ENCODE assay signal across 13 cellular contexts in the genomic region with DNA sequence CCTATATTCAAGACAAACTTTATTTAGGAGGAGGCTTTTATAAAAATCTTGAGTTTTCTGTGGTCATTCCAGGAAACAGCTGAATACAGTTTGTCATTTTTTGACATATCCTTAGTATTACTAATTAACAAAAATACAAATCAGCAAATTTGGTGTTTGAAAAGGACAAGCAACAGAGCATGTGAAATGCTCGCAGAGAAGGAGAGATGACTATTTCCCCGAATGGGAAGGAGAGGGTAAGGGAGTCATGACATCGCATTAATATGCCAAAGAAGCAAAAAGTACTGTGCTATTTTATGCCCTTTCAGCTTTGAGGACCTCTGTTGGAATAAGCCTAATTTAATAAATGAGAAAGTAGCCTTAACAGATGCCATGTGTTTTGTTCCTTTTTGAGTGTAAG. TPM values are rescaled to one million over a fixed set of nuclear protein-coding genes. Genes with fewer than 3 reads are reported as not detected.
DNase-seq lines count a peak whose midpoint lies in the region; ATAC-seq and TF ChIP-seq lines count a peak whose summit lies in the region.
"Had no signal": no experiment of that assay in that cellular context is flagged by ENCODE, and none has a peak within 500 bp of the region (broad histone marks: within the 10 kb centered on the region; RNA-seq: fewer than 3 reads in every experiment).

No MANE protein-coding gene starts in this region.

- no peaks in the 10 kb centered on the region for H3K9me2 ChIP-seq in Karpas-422 (replicated peaks; ENCODE audit: insufficient read depth, low read length)

- TF ChIP-seq CTCF in Calu3 (IDR thresholded peaks at IDR 0.05; ENCODE audit: unreplicated experiment) (no peak), thyroid gland (IDR thresholded peaks at IDR 0.05) (no peak)

- intact Hi-C loops in Calu3 (cut with micrococcal nuclease; ENCODE audit: unreplicated experiment) (loop anchor here (5.0 to 10.0 kb wide), 2 partner anchors 497 to 764 kb away; no protein-coding TSS in a partner anchor), thyroid gland (cut with DNase I) (loop anchor here (10.0 kb wide), 1 partner anchor 494 kb away; no protein-coding TSS in a partner anchor)

- peaks cover 59% of the 10 kb centered on the region for H3K79me2 ChIP-seq in Karpas-422 (ENCODE audit: low read length)

- peaks cover 50% of the 10 kb centered on the region for H3K36me3 ChIP-seq in Karpas-422 (ENCODE audit: insufficient read depth, low read length)
- no peaks in the 10 kb centered on the region for H3K36me3 ChIP-seq in thyroid gland

- H3K36me3 Mint-ChIP-seq in Calu3 (ENCODE audit: insufficient read depth, unreplicated experiment), result peaks cover 58% of the 10 kb centered on the region
- H3K36me3 Mint-ChIP-seq in activated naive CD8-positive, alpha-beta T cell treated with anti-CD3 and anti-CD28 coated beads, Interleukin-2, amount 50 U/mL, for 24 hours (ENCODE audit: low read depth), result peaks cover 58% of the 10 kb centered on the region
- H3K36me3 Mint-ChIP-seq in natural killer cell treated with Interleukin-12 subunit alpha and Interleukin-12 subunit beta and Interleukin-15 and Interleukin-18, amount 100 ng/mL, for 72 hours, result peaks cover 27% of the 10 kb centered on the region

- CTCF ChIA-PET in Calu3 (lab: Charles Lee), result no interaction called here

- H3K9ac ChIP-seq in Karpas-422 (ENCODE audit: low read length), result no peak overlapping the region

- H3K27me3 Mint-ChIP-seq in Calu3 (ENCODE audit: unreplicated experiment), result no peaks in the 10 kb centered on the region
- H3K27me3 Mint-ChIP-seq in activated naive CD8-positive, alpha-beta T cell treated with anti-CD3 and anti-CD28 coated beads, Interleukin-2, amount 50 U/mL, for 24 hours, result no peaks in the 10 kb centered on the region
- H3K27me3 Mint-ChIP-seq in natural killer cell treated with Interleukin-12 subunit alpha and Interleukin-12 subunit beta and Interleukin-15 and Interleukin-18, amount 100 ng/mL, for 72 hours, result no peaks in the 10 kb centered on the region
- H3K27me3 Mint-ChIP-seq: stimulated activated naive B cell treated with anti-CD40 and anti-IgM and Interleukin-4, amounts not matched to agents 10 μg/mL and 1 μg/mL and 100 μg/mL, for 72 hours had no signal

- H3K27me3 ChIP-seq in Karpas-422 (ENCODE audit: low read length) (no peaks in the 10 kb centered on the region), thyroid gland (no peaks in the 10 kb centered on the region)

- peak overlapping the region; percentile 95 for H3K27ac Mint-ChIP-seq in Calu3 (ENCODE audit: unreplicated experiment)
- H3K27ac Mint-ChIP-seq in activated naive CD8-positive, alpha-beta T cell treated with anti-CD3 and anti-CD28 coated beads, Interleukin-2, amount 50 U/mL, for 24 hours, result peak overlapping the region; percentile 52
- peak overlapping the region; percentile 35 to 53 for H3K27ac Mint-ChIP-seq in natural killer cell treated with Interleukin-12 subunit alpha and Interleukin-12 subunit beta and Interleukin-15 and Interleukin-18, amount 100 ng/mL, for 72 hours

- H3K4me1 Mint-ChIP-seq in Calu3 (ENCODE audit: low read depth, unreplicated experiment), result peaks cover 26% of the 10 kb centered on the region
- peaks cover 46% of the 10 kb centered on the region for H3K4me1 Mint-ChIP-seq in activated naive CD8-positive, alpha-beta T cell treated with anti-CD3 and anti-CD28 coated beads, Interleukin-2, amount 50 U/mL, for 24 hours
- peaks cover 23 to 35% of the 10 kb centered on the region in 2 donors for H3K4me1 Mint-ChIP-seq in natural killer cell treated with Interleukin-12 subunit alpha and Interleukin-12 subunit beta and Interleukin-15 and Interleukin-18, amount 100 ng/mL, for 72 hours (ENCODE audit: low read depth in 2 of 2)

- no peak for TF ChIP-seq POLR2A in thyroid gland (IDR thresholded peaks at IDR 0.05)

- no peaks in the 10 kb centered on the region for H4K20me1 ChIP-seq in Karpas-422 (ENCODE audit: insufficient read depth, low read depth, low read length)

- no TSS peak for BruUV-seq in Calu3 (replicated peaks; lab: Mats Ljungman, UMichigan)

- H3K9me3 ChIP-seq in Karpas-422 (ENCODE audit: low read length) (no peaks in the 10 kb centered on the region), thyroid gland (no peaks in the 10 kb centered on the region)

- H3K4me1 ChIP-seq in Karpas-422 (ENCODE audit: low read length) (peaks cover 21% of the 10 kb centered on the region), thyroid gland (peaks cover 5 to 13% of the 10 kb centered on the region in 2 donors)

- DNase-seq in Calu3, result no peak
- DNase-seq in Karpas-422, result no peak
- DNase-seq in activated naive CD8-positive, alpha-beta T cell treated with anti-CD3 and anti-CD28 coated beads, Interleukin-2, amount 50 U/mL, for 24 hours, result no peak
- DNase-seq in natural killer cell treated with Interleukin-12 subunit alpha and Interleukin-12 subunit beta and Interleukin-15 and Interleukin-18, amount 100 ng/mL, for 72 hours (ENCODE audit: low spot score), result no peak
- no peak for DNase-seq in thyroid gland
- no peak for DNase-seq in NCI-H128 (lab: John Stamatoyannopoulos, UW; ENCODE audit: unreplicated experiment)
- no peak for DNase-seq in putamen (ENCODE audit: low spot score)
- DNase-seq: activated effector memory CD4-positive, alpha-beta T cell treated with Interleukin-2 at 50 U/mL for 16 hours; DMS79 treated with DMSO at 0.1 percent for 48 hours; NCI-H446 treated with DMSO at 0.1 percent for 48 hours; stimulated activated CD4-positive, alpha-beta T cell treated with anti-CD3 and anti-CD28 coated beads, Interleukin-15, amount 100 ng/mL, for 24 hours; stimulated activated naive B cell treated with anti-CD40 and anti-IgM and Interleukin-4, amounts not matched to agents 10 μg/mL and 1 μg/mL and 100 μg/mL, for 72 hours had no signal

- peak overlapping the region; percentile 90 for H3K4me3 Mint-ChIP-seq in Calu3 (ENCODE audit: low read depth, unreplicated experiment)
- peak overlapping the region; percentile 99 for H3K4me3 Mint-ChIP-seq in activated naive CD8-positive, alpha-beta T cell treated with anti-CD3 and anti-CD28 coated beads, Interleukin-2, amount 50 U/mL, for 24 hours
- peak overlapping the region; percentile 70 for H3K4me3 Mint-ChIP-seq in natural killer cell treated with Interleukin-12 subunit alpha and Interleukin-12 subunit beta and Interleukin-15 and Interleukin-18, amount 100 ng/mL, for 72 hours

- no peak overlapping the region for H3K27ac ChIP-seq in Karpas-422 (ENCODE audit: low read length)
- H3K27ac ChIP-seq in thyroid gland, result no peak overlapping the region

- peak overlapping the region; percentile 81 for H3K4me3 ChIP-seq in Karpas-422 (ENCODE audit: low read length)
- H3K4me3 ChIP-seq in thyroid gland (replicated peaks in 1 of 3), result no peak overlapping the region

- no peak overlapping the region for H2AFZ ChIP-seq in Karpas-422 (ENCODE audit: low read length)

- no peaks in the 10 kb centered on the region for H3K9me3 Mint-ChIP-seq in Calu3 (ENCODE audit: low read depth, unreplicated experiment)
- H3K9me3 Mint-ChIP-seq in activated naive CD8-positive, alpha-beta T cell treated with anti-CD3 and anti-CD28 coated beads, Interleukin-2, amount 50 U/mL, for 24 hours, result peaks cover 2% of the 10 kb centered on the region
- H3K9me3 Mint-ChIP-seq in natural killer cell treated with Interleukin-12 subunit alpha and Interleukin-12 subunit beta and Interleukin-15 and Interleukin-18, amount 100 ng/mL, for 72 hours, result no peaks in the 10 kb centered on the region
- H3K9me3 Mint-ChIP-seq: stimulated activated naive B cell treated with anti-CD40 and anti-IgM and Interleukin-4, amounts not matched to agents 10 μg/mL and 1 μg/mL and 100 μg/mL, for 72 hours had no signal

- H3K4me2 ChIP-seq in Karpas-422 (ENCODE audit: low read depth, low read length, poor library complexity, severe bottlenecking), result peak overlapping the region; percentile 72

- 92 to 96% methylated on average over 3 of the region's 3 CpGs for WGBS in thyroid gland, 2 donors

- ATAC-seq in activated naive CD8-positive, alpha-beta T cell treated with anti-CD3 and anti-CD28 coated beads, Interleukin-2, amount 50 U/mL, for 24 hours, result no peak
- no peak for ATAC-seq in natural killer cell treated with Interleukin-12 subunit alpha and Interleukin-12 subunit beta and Interleukin-15 and Interleukin-18, amount 100 ng/mL, for 72 hours
- ATAC-seq in HG02763 (IDR thresholded peaks at IDR 0.05; ENCODE audit: unreplicated experiment), result no peak
- ATAC-seq: stimulated activated naive B cell treated with anti-CD40 and anti-IgM and Interleukin-4, amounts not matched to agents 10 μg/mL and 1 μg/mL and 100 μg/mL, for 72 hours had no signal

RNA-seq across cellular contexts. Expression of a gene that starts 1.8 kb away (rescaled TPM):
- 89.6 and 100 TPM in 2 replicates for total RNA-seq in Calu3 (2022)
- total RNA-seq in Karpas-422 (2014; rRNA removed; shearing (Covaris generic); ENCODE audit: low replicate concordance), result 39.6 and 65.1 TPM in 2 replicates
- total RNA-seq in natural killer cell treated with Interleukin-12 subunit alpha and Interleukin-12 subunit beta and Interleukin-15 and Interleukin-18, amount 100 ng/mL, for 72 hours, result 10 to 100 TPM; 64.7 to 74.9 TPM
- total RNA-seq in thyroid gland, result 10 to 100 TPM; 37.4 to 55.9 (median 41.2) TPM

Comparison
In these comparisons a context has a peak if more than half of its experiments do, and no peak if none do; other contexts are left out.
1. H3K27ac Mint-ChIP-seq: peak in every context shown above with its lines; median percentile 95 in Calu3; 52 in activated naive CD8-positive, alpha-beta T cell treated with anti-CD3 and anti-CD28 coated beads, Interleukin-2, amount 50 U/mL, for 24 hours; 44 in natural killer cell treated with Interleukin-12 subunit alpha and Interleukin-12 subunit beta and Interleukin-15 and Interleukin-18, amount 100 ng/mL, for 72 hours.